In genomic region chr20:36572701-36573102, GRCh38 we compare ENCODE assay signal across 8 cellular contexts. TPM values are rescaled to one million over a fixed set of nuclear protein-coding genes. Genes with fewer than 3 reads are reported as not detected.
DNase-seq lines count a peak whose midpoint lies in the region; TF ChIP-seq lines count a peak whose summit lies in the region.

No MANE protein-coding gene starts in this region.

- DNase-seq in GM20000 (ENCODE audit: low spot score): peak; percentile 66
- DNase-seq in MV-4-11 (lab: John Stamatoyannopoulos, UW): peak; percentile 47
- DNase-seq in activated T-helper 1 cell treated with anti-CD3 and anti-CD28 coated beads, Interleukin-2, amount 50 U/mL, for 16 hours (ENCODE audit: low read depth in 1 of 2, low spot score in 1 of 2): peak; percentile 22 to 57
- DNase-seq in foreskin fibroblast: peak in 1 of 2 donors; percentile 51
- peak; percentile 39 for DNase-seq in renal cortical epithelial cell (ENCODE audit: low read depth)
- no peak for DNase-seq in NCI-H1092 (lab: John Stamatoyannopoulos, UW)
- DNase-seq in T1000 (lab: John Stamatoyannopoulos, UW): no peak

- H3K4me3 ChIP-seq in foreskin fibroblast (ENCODE audit: low read depth in 1 of 2, low read length in 2 of 2): peak overlapping the region; percentile 43 to 53

- TF ChIP-seq CTCF in 22Rv1 (IDR thresholded peaks at IDR 0.05) (no peak), GM20000 (IDR thresholded peaks at IDR 0.05; ENCODE audit: extremely low read depth, missing control alignments) (no peak), foreskin fibroblast (IDR thresholded peaks at IDR 0.05; ENCODE audit: low read depth, low read length) (no peak)

- peak overlapping the region; percentile 80 for H3K27ac ChIP-seq in 22Rv1

RNA-seq across cellular contexts. Expression of gene TGIF2, which starts 0.7 kb away (rescaled TPM):
- 13.4 and 21.5 TPM in 2 replicates for total RNA-seq in renal cortical epithelial cell

RNA-seq across cellular contexts. Expression of gene MYL9, which starts 31.4 kb away (rescaled TPM):
- total RNA-seq in renal cortical epithelial cell: 1.6 and 3.5 TPM in 2 replicates

RNA-seq across cellular contexts. Expression of gene RAB5IF, which starts 32.9 kb away (rescaled TPM):
- 97.6 and 117 TPM in 2 replicates for total RNA-seq in renal cortical epithelial cell

Comparison
In these comparisons a context has a peak if more than half of its experiments do, and no peak if none do; other contexts are left out.
1. DNase-seq: peak in GM20000 (single experiment), MV-4-11 (single experiment), activated T-helper 1 cell treated with anti-CD3 and anti-CD28 coated beads, Interleukin-2, amount 50 U/mL, for 16 hours (2 of 2) and renal cortical epithelial cell (single experiment); none in NCI-H1092 (single experiment) and T1000 (single experiment).